In the genomic region with DNA sequence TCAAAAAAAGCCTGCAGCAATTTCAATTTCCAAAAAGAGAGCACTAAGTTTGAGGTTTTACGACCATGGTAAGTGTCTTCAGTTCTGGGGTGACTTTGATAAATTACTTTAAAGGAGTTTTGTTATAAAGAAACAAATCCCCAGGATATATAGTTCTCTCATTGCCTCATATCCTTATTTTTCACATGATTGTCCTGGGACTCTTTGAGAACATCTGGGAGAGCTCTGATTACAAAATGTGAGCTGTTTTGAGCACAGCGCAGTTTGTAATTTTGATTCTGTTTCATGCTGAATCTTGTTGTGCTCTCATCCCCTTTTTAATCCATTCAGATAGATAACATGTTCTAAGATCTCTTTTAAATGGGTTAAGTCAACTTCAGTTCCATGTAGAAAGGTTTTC, we compare ENCODE assay signal across 17 cellular contexts.
A peak's percentile ranks its signal among the peaks of the same experiment; 100 is the strongest.
DNase-seq lines count a peak whose midpoint lies in the region; ATAC-seq, FAIRE-seq and TF ChIP-seq lines count a peak whose summit lies in the region.
"Had no signal": no experiment of that assay in that cellular context is flagged by ENCODE, and none has a peak within 500 bp of the region (broad histone marks: within the 10 kb centered on the region; RNA-seq: fewer than 3 reads in every experiment).

No MANE protein-coding gene starts in this region.

- H3K27ac ChIP-seq in gastroesophageal sphincter (peak overlapping the region; percentile 51 to 60 (median 56)), neural progenitor cell (no peak overlapping the region), upper lobe of left lung (peak overlapping the region in 3 of 4 donors; percentile 0 to 42 (median 8))
- H3K27ac ChIP-seq: C4-2B had no signal

- no peak for TF ChIP-seq CTCF in gastroesophageal sphincter (IDR thresholded peaks at IDR 0.05)
- TF ChIP-seq CTCF in neural progenitor cell (IDR thresholded peaks at IDR 0.05), result no peak
- TF ChIP-seq CTCF in upper lobe of left lung (IDR thresholded peaks at IDR 0.05), result no peak
- TF ChIP-seq CTCF in progenitor cell of endocrine pancreas (IDR thresholded peaks at IDR 0.05; ENCODE audit: unreplicated experiment), result no peak

- H3K27me3 Mint-ChIP-seq in neural progenitor cell (ENCODE audit: insufficient read depth, low read depth) (no peaks in the 10 kb centered on the region), progenitor cell of endocrine pancreas (no peaks in the 10 kb centered on the region)

- TF ChIP-seq EP300 in gastroesophageal sphincter (IDR thresholded peaks at IDR 0.05), result no peak
- no peak for TF ChIP-seq EP300 in upper lobe of left lung (IDR thresholded peaks at IDR 0.05)

- 37 to 49% methylated on average over 2 of the region's 2 CpGs for WGBS in gastroesophageal sphincter (ENCODE audit: low coverage in 1 of 2), 2 donors
- WGBS in upper lobe of left lung, 2 donors, result 59 to 73% methylated on average over 2 of the region's 2 CpGs

- no peaks in the 10 kb centered on the region for H4K20me1 ChIP-seq in neural progenitor cell (ENCODE audit: low read depth)

- FAIRE-seq in TTC549 (lab: Jason Lieb, UNC), result peak; percentile 98
- FAIRE-seq: urothelium cell line had no signal

- no peaks in the 10 kb centered on the region for H3K79me2 ChIP-seq in neural progenitor cell (ENCODE audit: low read depth)

- TF ChIP-seq POLR2A in gastroesophageal sphincter (IDR thresholded peaks at IDR 0.05), result no peak
- no peak for TF ChIP-seq POLR2A in upper lobe of left lung (IDR thresholded peaks at IDR 0.05)

- H3K4me1 ChIP-seq in gastroesophageal sphincter (no peaks in the 10 kb centered on the region), neural progenitor cell (no peaks in the 10 kb centered on the region), upper lobe of left lung (no peaks in the 10 kb centered on the region)

- no peak for DNase-seq in neural progenitor cell (ENCODE audit: low spot score)
- no peak for DNase-seq in upper lobe of left lung
- DNase-seq in H7, result no peak
- no peak for DNase-seq in progenitor cell of endocrine pancreas (ENCODE audit: low spot score, unreplicated experiment)
- DNase-seq: activated naive CD4-positive, alpha-beta T cell treated with anti-CD3 and anti-CD28 coated beads for 36 hours; central memory CD4-positive, alpha-beta T cell; DMS79 treated with DMSO at 0.1 percent for 48 hours; glutamatergic neuron; islet precursor cell; naive thymus-derived CD4-positive, alpha-beta T cell; NCI-H2171; stimulated activated CD4-positive, alpha-beta T cell treated with anti-CD3 and anti-CD28 coated beads, Interleukin-4, amount 100 ng/mL, for 1 hour had no signal

- H3K4me3 Mint-ChIP-seq in neural progenitor cell (no peak overlapping the region), progenitor cell of endocrine pancreas (ENCODE audit: low read depth) (no peak overlapping the region)
- H3K4me3 Mint-ChIP-seq: activated naive CD4-positive, alpha-beta T cell treated with anti-CD3 and anti-CD28 coated beads for 36 hours; naive thymus-derived CD4-positive, alpha-beta T cell had no signal

- H3F3A ChIP-seq in neural progenitor cell (ENCODE audit: low read depth), result no peaks in the 10 kb centered on the region

- H3K27me3 ChIP-seq in gastroesophageal sphincter, result no peaks in the 10 kb centered on the region
- no peaks in the 10 kb centered on the region for H3K27me3 ChIP-seq in neural progenitor cell
- no peaks in the 10 kb centered on the region for H3K27me3 ChIP-seq in upper lobe of left lung
- H3K27me3 ChIP-seq in H7 (ENCODE audit: control insufficient read depth, insufficient read depth, low read length), result no peaks in the 10 kb centered on the region

- H3K36me3 Mint-ChIP-seq in neural progenitor cell (no peaks in the 10 kb centered on the region), progenitor cell of endocrine pancreas (ENCODE audit: insufficient read depth) (no peaks in the 10 kb centered on the region)
- H3K36me3 Mint-ChIP-seq: naive thymus-derived CD4-positive, alpha-beta T cell had no signal

- no peak overlapping the region for H3K9ac ChIP-seq in neural progenitor cell

- no peaks in the 10 kb centered on the region for H3K36me3 ChIP-seq in gastroesophageal sphincter
- H3K36me3 ChIP-seq in neural progenitor cell, result no peaks in the 10 kb centered on the region
- H3K36me3 ChIP-seq in upper lobe of left lung, result no peaks in the 10 kb centered on the region
- no peaks in the 10 kb centered on the region for H3K36me3 ChIP-seq in H7 (replicated peaks; ENCODE audit: control insufficient read depth, insufficient read depth, low read length)

- H3K4me1 Mint-ChIP-seq in neural progenitor cell, result no peaks in the 10 kb centered on the region
- no peaks in the 10 kb centered on the region for H3K4me1 Mint-ChIP-seq in progenitor cell of endocrine pancreas (ENCODE audit: low read depth)
- H3K4me1 Mint-ChIP-seq: naive thymus-derived CD4-positive, alpha-beta T cell had no signal

- H3K4me2 ChIP-seq in neural progenitor cell, result no peak overlapping the region

- ATAC-seq in gastroesophageal sphincter (peak; percentile 82), upper lobe of left lung (ENCODE audit: low FRiP score in 2 of 2) (peak in 1 of 2 donors; percentile 88), SK-N-SH treated with all-trans-retinoic acid at 6 μM for 48 hours (no peak)
- ATAC-seq: naive thymus-derived CD4-positive, alpha-beta T cell had no signal

- H3K4me3 ChIP-seq in gastroesophageal sphincter (no peak overlapping the region), neural progenitor cell (no peak overlapping the region), upper lobe of left lung (no peak overlapping the region), H7 (ENCODE audit: insufficient read depth, low read depth, low read length) (no peak overlapping the region)

- H3K9me3 Mint-ChIP-seq in neural progenitor cell, result no peaks in the 10 kb centered on the region
- H3K9me3 Mint-ChIP-seq in progenitor cell of endocrine pancreas (ENCODE audit: low read depth), result no peaks in the 10 kb centered on the region
- H3K9me3 Mint-ChIP-seq: activated naive CD4-positive, alpha-beta T cell treated with anti-CD3 and anti-CD28 coated beads for 36 hours had no signal

- H2AFZ ChIP-seq in neural progenitor cell (replicated peaks), result peak overlapping the region; percentile 13

- H3K9me3 ChIP-seq in gastroesophageal sphincter (peaks cover 0 to 5% (median 0%) of the 10 kb centered on the region in 3 donors), neural progenitor cell (ENCODE audit: low read depth) (no peaks in the 10 kb centered on the region), upper lobe of left lung (no peaks in the 10 kb centered on the region)

- no peak overlapping the region for H3K27ac Mint-ChIP-seq in neural progenitor cell
- H3K27ac Mint-ChIP-seq in progenitor cell of endocrine pancreas, result no peak overlapping the region
- H3K27ac Mint-ChIP-seq: activated naive CD4-positive, alpha-beta T cell treated with anti-CD3 and anti-CD28 coated beads for 36 hours; naive thymus-derived CD4-positive, alpha-beta T cell had no signal

TF ChIP-seq in SK-N-SH treated with all-trans-retinoic acid at 6 μM for 48 hours, 23 proteins besides CTCF, POLR2A, EP300 and RAD21:
- TF ChIP-seq ZFP30 (CRISPR knock-in tag; IDR thresholded peaks at IDR 0.05) (no peak), ZNF70 (CRISPR knock-in tag; IDR thresholded peaks at IDR 0.05) (no peak), ESRRG (CRISPR knock-in tag; IDR thresholded peaks at IDR 0.05) (no peak), OSR1 (CRISPR knock-in tag; IDR thresholded peaks at IDR 0.05) (no peak), ZNF8 (CRISPR knock-in tag; IDR thresholded peaks at IDR 0.05) (no peak)
- TF ChIP-seq, protein P1, sequence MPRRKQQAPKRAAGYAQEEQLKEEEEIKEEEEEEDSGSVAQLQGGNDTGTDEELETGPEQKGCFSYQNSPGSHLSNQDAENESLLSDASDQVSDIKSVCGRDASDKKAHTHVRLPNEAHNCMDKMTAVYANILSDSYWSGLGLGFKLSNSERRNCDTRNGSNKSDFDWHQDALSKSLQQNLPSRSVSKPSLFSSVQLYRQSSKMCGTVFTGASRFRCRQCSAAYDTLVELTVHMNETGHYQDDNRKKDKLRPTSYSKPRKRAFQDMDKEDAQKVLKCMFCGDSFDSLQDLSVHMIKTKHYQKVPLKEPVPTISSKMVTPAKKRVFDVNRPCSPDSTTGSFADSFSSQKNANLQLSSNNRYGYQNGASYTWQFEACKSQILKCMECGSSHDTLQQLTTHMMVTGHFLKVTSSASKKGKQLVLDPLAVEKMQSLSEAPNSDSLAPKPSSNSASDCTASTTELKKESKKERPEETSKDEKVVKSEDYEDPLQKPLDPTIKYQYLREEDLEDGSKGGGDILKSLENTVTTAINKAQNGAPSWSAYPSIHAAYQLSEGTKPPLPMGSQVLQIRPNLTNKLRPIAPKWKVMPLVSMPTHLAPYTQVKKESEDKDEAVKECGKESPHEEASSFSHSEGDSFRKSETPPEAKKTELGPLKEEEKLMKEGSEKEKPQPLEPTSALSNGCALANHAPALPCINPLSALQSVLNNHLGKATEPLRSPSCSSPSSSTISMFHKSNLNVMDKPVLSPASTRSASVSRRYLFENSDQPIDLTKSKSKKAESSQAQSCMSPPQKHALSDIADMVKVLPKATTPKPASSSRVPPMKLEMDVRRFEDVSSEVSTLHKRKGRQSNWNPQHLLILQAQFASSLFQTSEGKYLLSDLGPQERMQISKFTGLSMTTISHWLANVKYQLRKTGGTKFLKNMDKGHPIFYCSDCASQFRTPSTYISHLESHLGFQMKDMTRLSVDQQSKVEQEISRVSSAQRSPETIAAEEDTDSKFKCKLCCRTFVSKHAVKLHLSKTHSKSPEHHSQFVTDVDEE (CRISPR knock-in tag; IDR thresholded peaks at IDR 0.05), result no peak
